In genomic region chr20:34135525-34136275, GRCh38 we compare ENCODE assay signal across 1 cellular context.
TF ChIP-seq lines count a peak whose summit lies in the region.

No MANE protein-coding gene starts in this region.

TF ChIP-seq in HepG2, 621 proteins besides CTCF, POLR2A, EP300 and RAD21 (continued from another document and continues in another):
- 0 out of 2 replicates have a peak, but pooled peaks have one; percentile 29 for TF ChIP-seq IKZF5 (CRISPR knock-in tag; IDR thresholded peaks at IDR 0.05)
- 0 out of 2 replicates have a peak, but pooled peaks have one; percentile 29 for TF ChIP-seq ZGPAT (CRISPR knock-in tag; IDR thresholded peaks at IDR 0.05)
- TF ChIP-seq FOXA3 (CRISPR knock-in tag; IDR thresholded peaks at IDR 0.05): peak; percentile 88
- peak; percentile 68 for TF ChIP-seq FOXP4 (CRISPR knock-in tag; IDR thresholded peaks at IDR 0.05)
- TF ChIP-seq HNF1B (CRISPR knock-in tag; IDR thresholded peaks at IDR 0.05): peak; percentile 57; the same call in 1 of the 2 replicates
- TF ChIP-seq ATF2 (CRISPR knock-in tag; IDR thresholded peaks at IDR 0.05): peak; percentile 42; the same call in 1 of the 2 replicates
- peak; percentile 52; the same call in 1 of the 2 replicates for TF ChIP-seq ZNF609 (CRISPR knock-in tag; IDR thresholded peaks at IDR 0.05; ENCODE audit: borderline replicate concordance)
- TF ChIP-seq AHDC1 (CRISPR knock-in tag; IDR thresholded peaks at IDR 0.05; ENCODE audit: borderline replicate concordance): peak; percentile 51; the same call in 1 of the 2 replicates
- peak; percentile 30; the same call in 1 of the 2 replicates for TF ChIP-seq ZNF710 (CRISPR knock-in tag; IDR thresholded peaks at IDR 0.05; ENCODE audit: borderline replicate concordance)
- peak; percentile 86 for TF ChIP-seq ARID5B (CRISPR knock-in tag; IDR thresholded peaks at IDR 0.05)
- TF ChIP-seq ZBTB38 (CRISPR knock-in tag; IDR thresholded peaks at IDR 0.05): peak; percentile 85
- TF ChIP-seq SOX13 (IDR thresholded peaks at IDR 0.05): peak; percentile 84
- peak in 1 of 2 experiments; percentile 97; a peak in 2 of 4 replicates for TF ChIP-seq SOX13 (CRISPR knock-in tag; conservative IDR thresholded peaks at IDR 0.05 in 1 of 2, IDR thresholded peaks at IDR 0.05 in 1 of 2)
- peak; percentile 49; the same call in 1 of the 2 replicates for TF ChIP-seq ZNF331 (CRISPR knock-in tag; IDR thresholded peaks at IDR 0.05)
- 0 out of 2 replicates have a peak, but pooled peaks have one; percentile 29 for TF ChIP-seq CSRNP1 (CRISPR knock-in tag; IDR thresholded peaks at IDR 0.05)
- peak; percentile 47; the same call in 1 of the 2 replicates for TF ChIP-seq ZNF614 (CRISPR knock-in tag; IDR thresholded peaks at IDR 0.05; ENCODE audit: borderline replicate concordance)
- peak; percentile 56; the same call in 1 of the 2 replicates for TF ChIP-seq MIXL1 (CRISPR knock-in tag; IDR thresholded peaks at IDR 0.05)
- TF ChIP-seq TEAD3 (CRISPR knock-in tag; optimal IDR thresholded peaks at IDR 0.05; ENCODE audit: borderline replicate concordance): peak; percentile 48
- TF ChIP-seq ZNF792 (CRISPR knock-in tag; IDR thresholded peaks at IDR 0.05): peak; percentile 46; the same call in 1 of the 2 replicates
